Comparison of ENCODE assay signal across 22 cellular contexts in the genomic region with DNA sequence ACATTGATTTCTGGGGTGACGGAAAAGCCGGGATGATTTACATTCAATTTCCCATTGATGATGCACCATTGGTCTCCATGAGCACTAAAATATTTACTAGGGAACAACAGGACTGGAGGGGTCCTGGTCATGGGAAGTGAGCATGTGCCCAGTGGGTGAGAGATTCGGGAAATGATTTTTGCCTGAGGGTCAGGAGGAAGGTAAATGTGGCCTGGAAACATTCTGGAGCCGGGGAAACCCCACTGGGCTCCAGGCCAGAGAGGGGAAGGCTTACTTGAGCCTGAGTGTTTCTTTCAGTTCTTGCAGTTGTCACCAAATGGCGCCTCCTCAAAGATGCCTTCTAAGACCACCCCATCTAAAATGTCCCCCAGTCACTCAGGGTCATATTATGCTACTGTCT.
"Had no signal": no experiment of that assay in that cellular context is flagged by ENCODE, and none has a peak within 500 bp of the region (broad histone marks: within the 10 kb centered on the region; RNA-seq: fewer than 3 reads in every experiment).

No MANE protein-coding gene starts in this region.

- DNase-seq: activated B cell treated with CpG ODN at 0.5 μM for 24 hours; activated CD4-positive, alpha-beta T cell treated with anti-CD3 and anti-CD28 coated beads for 1 hour; activated CD4-positive, alpha-beta T cell treated with anti-CD3 and anti-CD28 coated beads, Interleukin-2, amount 10 ng/mL, durations not matched to agents 24 days and 14 days; activated CD4-positive, alpha-beta T cell treated with anti-CD3 and anti-CD28 coated beads, Interleukin-2, amount 50 U/mL, for 48 hours; activated CD8-positive, alpha-beta memory T cell treated with anti-CD3 and anti-CD28 coated beads, Interleukin-2, amount 10 ng/mL, durations not matched to agents 7 days and 5 days; activated effector memory CD4-positive, alpha-beta T cell treated with Interleukin-2 at 50 U/mL for 16 hours; activated naive CD4-positive, alpha-beta T cell; activated T-cell treated with anti-CD3 and anti-CD28 coated beads, Interleukin-2, amount 50 U/mL, for 24 hours; aorta; caudate nucleus; Kasumi-1; KBM-7; NCI-H1105; NCI-H1436; NCI-H1694 treated with DMSO at 0.1 percent for 48 hours; NCI-H2081; NCI-H510A treated with DMSO at 0.1 percent for 48 hours; NCI-H69; NK-92 treated with Interleukin-12 subunit alpha and Interleukin-12 subunit beta, amount 100 ng/mL, for 24 hours; SIG-M5; T-helper 17 cell; T-helper 9 cell had no signal
